12 cellular contexts compared by ENCODE assay signal in the genomic region with DNA sequence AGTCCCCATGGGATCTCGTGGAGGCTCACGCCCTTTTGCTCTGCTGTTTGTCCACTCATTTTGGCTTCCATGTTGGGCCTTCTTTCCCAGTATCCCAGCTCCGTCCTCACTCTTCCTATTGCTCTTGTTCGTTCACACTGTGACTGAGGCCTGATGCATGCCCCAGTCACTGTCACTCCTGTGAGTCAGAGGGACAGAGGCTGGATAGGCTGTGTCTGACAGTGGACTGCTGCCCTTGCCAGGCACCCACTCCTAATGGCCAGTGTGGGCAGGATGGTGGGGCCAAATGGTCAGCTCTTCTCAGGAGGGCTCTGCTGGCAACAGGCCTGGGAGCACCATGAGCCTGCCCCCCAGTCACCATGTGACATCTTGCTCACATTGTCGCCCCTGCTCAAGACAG. TPM values are rescaled to one million over a fixed set of nuclear protein-coding genes. Genes with fewer than 3 reads are reported as not detected.
DNase-seq lines count a peak whose midpoint lies in the region; ATAC-seq and TF ChIP-seq lines count a peak whose summit lies in the region.
"Had no signal": no experiment of that assay in that cellular context is flagged by ENCODE, and none has a peak within 500 bp of the region (broad histone marks: within the 10 kb centered on the region; RNA-seq: fewer than 3 reads in every experiment).

No MANE protein-coding gene starts in this region.

- CTCF ChIA-PET in CD8-positive, alpha-beta memory T cell (lab: Charles Lee) = interaction anchor here (0.6 to 4.7 kb wide), 13 partner anchors 10 to 542 kb away, joined by 3 to 39 read pairs (median 3); no protein-coding TSS in a partner anchor
- CTCF ChIA-PET in Calu3 (lab: Charles Lee) = interaction anchor here (1.5 kb wide), 1 partner anchor 463 kb away, joined by 4 read pairs; no protein-coding TSS in a partner anchor

- peak; percentile 2 for ATAC-seq in HG02759 (IDR thresholded peaks at IDR 0.05; ENCODE audit: unreplicated experiment)
- ATAC-seq in mucosa of descending colon = peak; percentile 29
- no peak for ATAC-seq in HG02852 (IDR thresholded peaks at IDR 0.05; ENCODE audit: unreplicated experiment)
- ATAC-seq in HG03097 (IDR thresholded peaks at IDR 0.05; ENCODE audit: low FRiP score, unreplicated experiment) = no peak

- H3K4me3 Mint-ChIP-seq in CD8-positive, alpha-beta memory T cell = peak overlapping the region in 1 of 7 donors; percentile 14
- H3K4me3 Mint-ChIP-seq in activated T-helper 2 cell treated with anti-CD3 and anti-CD28 coated beads, Interferon-gamma antibody, Interleukin-2, Interleukin-4, amounts not matched to agents 10 μg/mL and 5 μg/mL and 100 μg/mL, durations not matched to agents 14 hours and 24 hours and 36 hours (ENCODE audit: low read depth) = no peak overlapping the region
- H3K4me3 Mint-ChIP-seq in Calu3 (ENCODE audit: low read depth, unreplicated experiment) = no peak overlapping the region
- H3K4me3 Mint-ChIP-seq: activated B cell treated with CpG ODN at 0.5 μM for 24 hours had no signal

- H3K36me3 ChIP-seq in CD8-positive, alpha-beta memory T cell (ENCODE audit: insufficient read depth, low read length) = peaks cover 5% of the 10 kb centered on the region
- H3K36me3 ChIP-seq in mucosa of descending colon (ENCODE audit: low read depth) = peaks cover 5% of the 10 kb centered on the region

- H3K4me1 ChIP-seq in CD8-positive, alpha-beta memory T cell (ENCODE audit: insufficient read depth, low read length) = peaks cover 42% of the 10 kb centered on the region
- no peaks in the 10 kb centered on the region for H3K4me1 ChIP-seq in mucosa of descending colon (ENCODE audit: low read depth)
- H3K4me1 ChIP-seq: adrenal gland, lower lobe of right lung, pancreas had no signal

- H3K27ac Mint-ChIP-seq in CD8-positive, alpha-beta memory T cell = peak overlapping the region in 7 of 8 donors; percentile 1 to 90 (median 71)
- peak overlapping the region; percentile 70 for H3K27ac Mint-ChIP-seq in activated T-helper 2 cell treated with anti-CD3 and anti-CD28 coated beads, Interferon-gamma antibody, Interleukin-2, Interleukin-4, amounts not matched to agents 10 μg/mL and 5 μg/mL and 100 μg/mL, durations not matched to agents 14 hours and 24 hours and 36 hours
- H3K27ac Mint-ChIP-seq in Calu3 (ENCODE audit: unreplicated experiment) = no peak overlapping the region
- H3K27ac Mint-ChIP-seq: activated B cell treated with CpG ODN at 0.5 μM for 24 hours had no signal

- peaks cover 8 to 71% (median 37%) of the 10 kb centered on the region in 3 donors for H3K36me3 Mint-ChIP-seq in CD8-positive, alpha-beta memory T cell
- peaks cover 58% of the 10 kb centered on the region for H3K36me3 Mint-ChIP-seq in activated T-helper 2 cell treated with anti-CD3 and anti-CD28 coated beads, Interferon-gamma antibody, Interleukin-2, Interleukin-4, amounts not matched to agents 10 μg/mL and 5 μg/mL and 100 μg/mL, durations not matched to agents 14 hours and 24 hours and 36 hours (ENCODE audit: low read depth)
- peaks cover 5% of the 10 kb centered on the region for H3K36me3 Mint-ChIP-seq in Calu3 (ENCODE audit: insufficient read depth, unreplicated experiment)

- BruUV-seq in Calu3 (replicated peaks; lab: Mats Ljungman, UMichigan) = no TSS peak

- DNase-seq in CD8-positive, alpha-beta memory T cell = no peak
- no peak for DNase-seq in activated T-helper 2 cell treated with anti-CD3 and anti-CD28 coated beads, Interferon-gamma antibody, Interleukin-2, Interleukin-4, amounts not matched to agents 10 μg/mL and 5 μg/mL and 100 μg/mL, durations not matched to agents 14 hours and 24 hours and 36 hours (ENCODE audit: low spot score)
- no peak for DNase-seq in mucosa of descending colon
- no peak for DNase-seq in cerebellar nuclear complex (lab: John Stamatoyannopoulos, UW)
- no peak for DNase-seq in Calu3
- DNase-seq: activated B cell treated with CpG ODN at 0.5 μM for 24 hours, lower lobe of right lung had no signal

- H3K9me3 Mint-ChIP-seq in CD8-positive, alpha-beta memory T cell = no peaks in the 10 kb centered on the region
- peaks cover 5% of the 10 kb centered on the region for H3K9me3 Mint-ChIP-seq in activated T-helper 2 cell treated with anti-CD3 and anti-CD28 coated beads, Interferon-gamma antibody, Interleukin-2, Interleukin-4, amounts not matched to agents 10 μg/mL and 5 μg/mL and 100 μg/mL, durations not matched to agents 14 hours and 24 hours and 36 hours
- H3K9me3 Mint-ChIP-seq in Calu3 (ENCODE audit: low read depth, unreplicated experiment) = no peaks in the 10 kb centered on the region
- H3K9me3 Mint-ChIP-seq: activated B cell treated with CpG ODN at 0.5 μM for 24 hours had no signal

- H3K27me3 ChIP-seq in CD8-positive, alpha-beta memory T cell (ENCODE audit: insufficient read depth, low read length, poor library complexity, severe bottlenecking) = no peaks in the 10 kb centered on the region
- H3K27me3 ChIP-seq: adrenal gland, pancreas had no signal

- H3K27ac ChIP-seq in CD8-positive, alpha-beta memory T cell (ENCODE audit: low read depth, low read length) = no peak overlapping the region
- H3K27ac ChIP-seq: adrenal gland, lower lobe of right lung, pancreas had no signal

- POLR2A ChIA-PET in CD8-positive, alpha-beta memory T cell (lab: Charles Lee) = interaction anchor here (0.6 kb wide), 1 partner anchor 513 kb away, joined by 3 read pairs; no protein-coding TSS in a partner anchor

- intact Hi-C loops in activated T-helper 2 cell treated with anti-CD3 and anti-CD28 coated beads, Interferon-gamma antibody, Interleukin-2, Interleukin-4, amounts not matched to agents 10 μg/mL and 5 μg/mL and 100 μg/mL, durations not matched to agents 14 hours and 24 hours and 36 hours (cut with micrococcal nuclease) = loop anchor here (1.0 to 10.0 kb wide), 7 partner anchors 79 to 593 kb away; a partner anchor contains a TSS
- intact Hi-C loops in mucosa of descending colon (cut with DNase I, micrococcal nuclease) (loop anchor here in 1 of 2 donors (10.0 kb wide), 1 partner anchor 545 kb away; no protein-coding TSS in a partner anchor), Calu3 (cut with micrococcal nuclease; ENCODE audit: unreplicated experiment) (no loop called here)

- TF ChIP-seq CTCF in mucosa of descending colon (IDR thresholded peaks at IDR 0.05) (no peak), Calu3 (IDR thresholded peaks at IDR 0.05; ENCODE audit: unreplicated experiment) (no peak)

- no peaks in the 10 kb centered on the region for H3K9me3 ChIP-seq in CD8-positive, alpha-beta memory T cell (ENCODE audit: low read length)
- H3K9me3 ChIP-seq in mucosa of descending colon = no peaks in the 10 kb centered on the region
- H3K9me3 ChIP-seq: adrenal gland, lower lobe of right lung, pancreas had no signal

- H3K27me3 Mint-ChIP-seq in CD8-positive, alpha-beta memory T cell = no peaks in the 10 kb centered on the region
- H3K27me3 Mint-ChIP-seq in activated T-helper 2 cell treated with anti-CD3 and anti-CD28 coated beads, Interferon-gamma antibody, Interleukin-2, Interleukin-4, amounts not matched to agents 10 μg/mL and 5 μg/mL and 100 μg/mL, durations not matched to agents 14 hours and 24 hours and 36 hours (ENCODE audit: low read depth) = no peaks in the 10 kb centered on the region
- no peaks in the 10 kb centered on the region for H3K27me3 Mint-ChIP-seq in Calu3 (ENCODE audit: unreplicated experiment)
- H3K27me3 Mint-ChIP-seq: activated B cell treated with CpG ODN at 0.5 μM for 24 hours had no signal

- peaks cover 20 to 27% (median 26%) of the 10 kb centered on the region in 3 donors for H3K4me1 Mint-ChIP-seq in CD8-positive, alpha-beta memory T cell
- peaks cover 37% of the 10 kb centered on the region for H3K4me1 Mint-ChIP-seq in activated T-helper 2 cell treated with anti-CD3 and anti-CD28 coated beads, Interferon-gamma antibody, Interleukin-2, Interleukin-4, amounts not matched to agents 10 μg/mL and 5 μg/mL and 100 μg/mL, durations not matched to agents 14 hours and 24 hours and 36 hours (ENCODE audit: low read depth)
- no peaks in the 10 kb centered on the region for H3K4me1 Mint-ChIP-seq in Calu3 (ENCODE audit: low read depth, unreplicated experiment)
- H3K4me1 Mint-ChIP-seq: activated B cell treated with CpG ODN at 0.5 μM for 24 hours had no signal

- no peak overlapping the region for H3K4me3 ChIP-seq in CD8-positive, alpha-beta memory T cell (ENCODE audit: low read length)
- no peak overlapping the region for H3K4me3 ChIP-seq in mucosa of descending colon
- H3K4me3 ChIP-seq: adrenal gland, lower lobe of right lung, pancreas had no signal

RNA-seq across cellular contexts. Expression of a gene that starts 40.0 kb away (rescaled TPM):
- 10 to 100 TPM; 38.5 to 40.9 TPM for total RNA-seq in CD8-positive, alpha-beta memory T cell
- 33.6 TPM for polyA plus RNA-seq in CD8-positive, alpha-beta memory T cell
- 41.9 and 42.8 TPM in 2 replicates for total RNA-seq in activated T-helper 2 cell treated with anti-CD3 and anti-CD28 coated beads, Interferon-gamma antibody, Interleukin-2, Interleukin-4, amounts not matched to agents 10 μg/mL and 5 μg/mL and 100 μg/mL, durations not matched to agents 14 hours and 24 hours and 36 hours
- total RNA-seq in mucosa of descending colon (100 to 1,000 TPM in 2 of 3 donors, 10 to 100 TPM in 1; 76.7 to 151 (median 103) TPM), Calu3 (2022) (45.1 and 47.9 TPM in 2 replicates)

Comparison
In these comparisons a context has a peak if more than half of its experiments do, and no peak if none do; other contexts are left out.
1. ATAC-seq: peak in HG02759 (single experiment) and mucosa of descending colon (single experiment); none in HG02852 (single experiment) and HG03097 (single experiment).